Comparison of ENCODE assay signal across 1 cellular context in genomic region chr12:79415754-79416435, GRCh38.
A peak's percentile ranks its signal among the peaks of the same experiment; 100 is the strongest.
TF ChIP-seq lines count a peak whose summit lies in the region.

No MANE protein-coding gene starts in this region.

TF ChIP-seq in HepG2, 621 proteins besides CTCF, POLR2A, EP300 and RAD21 (continued from another document):
- TF ChIP-seq NFE2 (CRISPR knock-in tag; IDR thresholded peaks at IDR 0.05) = peak; percentile 30; the same call in 1 of the 2 replicates
- TF ChIP-seq, protein P1, sequence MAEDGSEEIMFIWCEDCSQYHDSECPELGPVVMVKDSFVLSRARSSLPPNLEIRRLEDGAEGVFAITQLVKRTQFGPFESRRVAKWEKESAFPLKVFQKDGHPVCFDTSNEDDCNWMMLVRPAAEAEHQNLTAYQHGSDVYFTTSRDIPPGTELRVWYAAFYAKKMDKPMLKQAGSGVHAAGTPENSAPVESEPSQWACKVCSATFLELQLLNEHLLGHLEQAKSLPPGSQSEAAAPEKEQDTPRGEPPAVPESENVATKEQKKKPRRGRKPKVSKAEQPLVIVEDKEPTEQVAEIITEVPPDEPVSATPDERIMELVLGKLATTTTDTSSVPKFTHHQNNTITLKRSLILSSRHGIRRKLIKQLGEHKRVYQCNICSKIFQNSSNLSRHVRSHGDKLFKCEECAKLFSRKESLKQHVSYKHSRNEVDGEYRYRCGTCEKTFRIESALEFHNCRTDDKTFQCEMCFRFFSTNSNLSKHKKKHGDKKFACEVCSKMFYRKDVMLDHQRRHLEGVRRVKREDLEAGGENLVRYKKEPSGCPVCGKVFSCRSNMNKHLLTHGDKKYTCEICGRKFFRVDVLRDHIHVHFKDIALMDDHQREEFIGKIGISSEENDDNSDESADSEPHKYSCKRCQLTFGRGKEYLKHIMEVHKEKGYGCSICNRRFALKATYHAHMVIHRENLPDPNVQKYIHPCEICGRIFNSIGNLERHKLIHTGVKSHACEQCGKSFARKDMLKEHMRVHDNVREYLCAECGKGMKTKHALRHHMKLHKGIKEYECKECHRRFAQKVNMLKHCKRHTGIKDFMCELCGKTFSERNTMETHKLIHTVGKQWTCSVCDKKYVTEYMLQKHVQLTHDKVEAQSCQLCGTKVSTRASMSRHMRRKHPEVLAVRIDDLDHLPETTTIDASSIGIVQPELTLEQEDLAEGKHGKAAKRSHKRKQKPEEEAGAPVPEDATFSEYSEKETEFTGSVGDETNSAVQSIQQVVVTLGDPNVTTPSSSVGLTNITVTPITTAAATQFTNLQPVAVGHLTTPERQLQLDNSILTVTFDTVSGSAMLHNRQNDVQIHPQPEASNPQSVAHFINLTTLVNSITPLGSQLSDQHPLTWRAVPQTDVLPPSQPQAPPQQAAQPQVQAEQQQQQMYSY (CRISPR knock-in tag; IDR thresholded peaks at IDR 0.05) = peak; percentile 89
- TF ChIP-seq, protein P2, sequence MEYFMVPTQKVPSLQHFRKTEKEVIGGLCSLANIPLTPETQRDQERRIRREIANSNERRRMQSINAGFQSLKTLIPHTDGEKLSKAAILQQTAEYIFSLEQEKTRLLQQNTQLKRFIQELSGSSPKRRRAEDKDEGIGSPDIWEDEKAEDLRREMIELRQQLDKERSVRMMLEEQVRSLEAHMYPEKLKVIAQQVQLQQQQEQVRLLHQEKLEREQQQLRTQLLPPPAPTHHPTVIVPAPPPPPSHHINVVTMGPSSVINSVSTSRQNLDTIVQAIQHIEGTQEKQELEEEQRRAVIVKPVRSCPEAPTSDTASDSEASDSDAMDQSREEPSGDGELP (IDR thresholded peaks at IDR 0.05; ENCODE audit: borderline replicate concordance, low read depth) = no peak
TF ChIP-seq in HepG2: peak in this region for 7.
